13 cellular contexts compared by ENCODE assay signal in the genomic region with DNA sequence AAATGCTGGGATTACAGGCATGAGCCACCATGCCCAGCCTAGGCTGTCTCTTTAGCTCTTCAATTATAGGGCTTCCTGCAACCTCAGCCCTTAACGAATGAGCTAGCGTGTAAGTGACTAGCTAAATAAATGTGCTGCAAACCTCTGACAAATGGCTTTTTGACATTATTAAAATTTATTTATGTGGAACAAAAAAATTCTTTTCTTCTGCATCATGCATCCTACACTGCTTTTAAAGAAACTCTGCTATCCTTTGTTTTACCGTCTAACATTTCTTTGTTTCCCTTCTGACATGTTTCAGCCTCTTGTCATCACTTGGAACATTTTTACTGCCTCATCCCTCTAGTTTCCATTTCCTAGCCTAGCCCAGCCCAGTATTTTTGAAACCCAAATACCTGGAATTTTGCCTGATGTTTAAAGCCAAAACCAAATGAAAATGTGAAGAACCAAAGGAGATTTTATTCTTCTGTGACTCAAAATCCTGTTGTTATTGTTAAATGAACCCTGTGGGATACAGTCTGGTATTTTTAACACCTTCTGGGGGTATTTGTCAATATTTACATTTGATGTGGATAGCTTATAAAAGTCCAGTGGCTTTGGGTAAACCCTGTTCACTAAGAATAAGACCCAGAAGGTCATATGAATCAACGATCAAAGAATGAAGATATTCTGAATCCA. TPM values are rescaled to one million over a fixed set of nuclear protein-coding genes. Genes with fewer than 3 reads are reported as not detected.
DNase-seq lines count a peak whose midpoint lies in the region; ATAC-seq and TF ChIP-seq lines count a peak whose summit lies in the region.
"Had no signal": no experiment of that assay in that cellular context is flagged by ENCODE, and none has a peak within 500 bp of the region (broad histone marks: within the 10 kb centered on the region; RNA-seq: fewer than 3 reads in every experiment).

No MANE protein-coding gene starts in this region.

- no peaks in the 10 kb centered on the region for H3K9me2 ChIP-seq in HCT116 (ENCODE audit: insufficient read depth)

- BruUV-seq in HCT116 (replicated peaks; lab: Mats Ljungman, UMichigan): no TSS peak

- no peaks in the 10 kb centered on the region for H3K27me3 Mint-ChIP-seq in activated B cell treated with CpG ODN at 0.5 μM for 24 hours

- no peak overlapping the region for H3K4me3 Mint-ChIP-seq in activated B cell treated with CpG ODN at 0.5 μM for 24 hours
- H3K4me3 Mint-ChIP-seq in stimulated activated effector memory CD8-positive, alpha-beta T cell treated with anti-CD3 and anti-CD28 coated beads, Interleukin-12 subunit alpha, Interleukin-12 subunit beta, amount 100 ng/mL, for 72 hours: no peak overlapping the region

- H3K4me2 ChIP-seq in HCT116 (ENCODE audit: low read length): peak overlapping the region; percentile 50
- H3K4me2 ChIP-seq: hepatocyte had no signal

- H4K20me1 ChIP-seq in HCT116 (ENCODE audit: insufficient read depth): no peaks in the 10 kb centered on the region

- WGBS in lower leg skin, 2 donors: 19 to 25% methylated on average over 4 of the region's 4 CpGs

- H3K27me3 ChIP-seq in HCT116 (ENCODE audit: insufficient read depth, low read length): no peaks in the 10 kb centered on the region
- H3K27me3 ChIP-seq: MG63 had no signal

- no peaks in the 10 kb centered on the region for H3K9me3 Mint-ChIP-seq in activated B cell treated with CpG ODN at 0.5 μM for 24 hours
- no peaks in the 10 kb centered on the region for H3K9me3 Mint-ChIP-seq in stimulated activated effector memory CD8-positive, alpha-beta T cell treated with anti-CD3 and anti-CD28 coated beads, Interleukin-12 subunit alpha, Interleukin-12 subunit beta, amount 100 ng/mL, for 72 hours

- no peak overlapping the region for H2AFZ ChIP-seq in HCT116 (ENCODE audit: low read depth, low read length, poor library complexity, severe bottlenecking)
- H2AFZ ChIP-seq: hepatocyte had no signal

- TF ChIP-seq CTCF in HCT116 (IDR thresholded peaks at IDR 0.05 in 2 of 3, conservative IDR thresholded peaks at IDR 0.05 in 1 of 3; ENCODE audit: borderline replicate concordance in 1 of 3, insufficient read depth in 1 of 3, low read depth in 2 of 3, low read length in 2 of 3) (no peak), activated B cell treated with CpG ODN at 0.5 μM for 24 hours (IDR thresholded peaks at IDR 0.05) (no peak), foreskin fibroblast (IDR thresholded peaks at IDR 0.05; ENCODE audit: low read depth, low read length) (no peak), lower leg skin (IDR thresholded peaks at IDR 0.05) (no peak)

- ATAC-seq in HCT116 (peak; percentile 20; the same call in 1 of the 2 replicates), activated B cell treated with CpG ODN at 0.5 μM for 24 hours (ENCODE audit: low read depth) (no peak), GM21526 (IDR thresholded peaks at IDR 0.05; ENCODE audit: low FRiP score, unreplicated experiment) (no peak)
- ATAC-seq in stimulated activated effector memory CD8-positive, alpha-beta T cell treated with anti-CD3 and anti-CD28 coated beads, Interleukin-12 subunit alpha, Interleukin-12 subunit beta, amount 100 ng/mL, for 72 hours: no peak

- no peaks in the 10 kb centered on the region for H3K36me3 Mint-ChIP-seq in activated B cell treated with CpG ODN at 0.5 μM for 24 hours (ENCODE audit: low read depth)
- peaks cover 10% of the 10 kb centered on the region for H3K36me3 Mint-ChIP-seq in stimulated activated effector memory CD8-positive, alpha-beta T cell treated with anti-CD3 and anti-CD28 coated beads, Interleukin-12 subunit alpha, Interleukin-12 subunit beta, amount 100 ng/mL, for 72 hours

- no peak for TF ChIP-seq RAD21 in HCT116 (IDR thresholded peaks at IDR 0.05; ENCODE audit: low read depth)

- H3K27ac ChIP-seq in HCT116 (ENCODE audit: low read depth, low read length): peak overlapping the region; percentile 20; the same call in 1 of the 2 replicates
- H3K27ac ChIP-seq: hepatocyte had no signal

- peaks cover 91% of the 10 kb centered on the region for H3K4me1 Mint-ChIP-seq in activated B cell treated with CpG ODN at 0.5 μM for 24 hours
- peaks cover 85% of the 10 kb centered on the region for H3K4me1 Mint-ChIP-seq in stimulated activated effector memory CD8-positive, alpha-beta T cell treated with anti-CD3 and anti-CD28 coated beads, Interleukin-12 subunit alpha, Interleukin-12 subunit beta, amount 100 ng/mL, for 72 hours

- DNase-seq in HCT116 (ENCODE audit: low read depth, low spot score): peak; percentile 50
- DNase-seq in activated B cell treated with CpG ODN at 0.5 μM for 24 hours: no peak
- peak; percentile 82 to 89 for DNase-seq in foreskin fibroblast
- no peak for DNase-seq in stimulated activated effector memory CD8-positive, alpha-beta T cell treated with anti-CD3 and anti-CD28 coated beads, Interleukin-12 subunit alpha, Interleukin-12 subunit beta, amount 100 ng/mL, for 72 hours (ENCODE audit: low spot score in 2 of 2)
- no peak for DNase-seq in GM19240 (ENCODE audit: insufficient read length, low spot score)
- no peak for DNase-seq in lower leg skin (ENCODE audit: low spot score in 2 of 2)
- no peak for DNase-seq in NCI-H748 (lab: John Stamatoyannopoulos, UW; ENCODE audit: unreplicated experiment)
- DNase-seq: activated naive CD4-positive, alpha-beta T cell treated with Interleukin-2 at 50 U/mL for 16 hours; SHP77 treated with DMSO at 0.1 percent for 48 hours had no signal

- H3K36me3 ChIP-seq in HCT116 (ENCODE audit: control insufficient read depth in 1 of 2, insufficient read depth in 2 of 2, low read length in 2 of 2): no peaks in the 10 kb centered on the region

- TF ChIP-seq POLR2A in HCT116 (IDR thresholded peaks at IDR 0.05; ENCODE audit: borderline replicate concordance, extremely low read depth, insufficient read depth, insufficient read length) (no peak), lower leg skin (IDR thresholded peaks at IDR 0.05) (no peak)

- POLR2A ChIA-PET in HCT116 (lab: Charles Lee) (interaction anchor here (1.0 to 2.8 kb wide), 3 partner anchors 10 to 137 kb away, joined by 3 to 15 read pairs (median 7); a partner anchor contains a TSS), activated B cell treated with CpG ODN at 0.5 μM for 24 hours (lab: Charles Lee) (interaction anchor here (3.5 kb wide), 1 partner anchor 9 kb away, joined by 17 read pairs; a partner anchor contains a TSS)

- intact Hi-C loops in HCT116 (cut with micrococcal nuclease) (no loop called here), activated B cell treated with CpG ODN at 0.5 μM for 24 hours (cut with micrococcal nuclease) (no loop called here), lower leg skin (cut with DNase I; ENCODE audit: low total_unique reads) (no loop called here)

- H3K9ac ChIP-seq in HCT116 (ENCODE audit: low read length): peak overlapping the region; percentile 13

- H3K9me3 ChIP-seq in HCT116 (ENCODE audit: control insufficient read depth in 1 of 2, insufficient read depth in 1 of 2, low read depth in 1 of 2, low read length in 2 of 2): no peaks in the 10 kb centered on the region
- H3K9me3 ChIP-seq: MG63 had no signal

- peak overlapping the region; percentile 76 for H3K27ac Mint-ChIP-seq in activated B cell treated with CpG ODN at 0.5 μM for 24 hours
- H3K27ac Mint-ChIP-seq in stimulated activated effector memory CD8-positive, alpha-beta T cell treated with anti-CD3 and anti-CD28 coated beads, Interleukin-12 subunit alpha, Interleukin-12 subunit beta, amount 100 ng/mL, for 72 hours: peak overlapping the region; percentile 77

- H3K4me1 ChIP-seq in HCT116 (ENCODE audit: control insufficient read depth in 1 of 2, insufficient read depth in 2 of 2, low read length in 2 of 2): peaks cover 43 to 100% of the 10 kb centered on the region in 2 experiments

- H3K4me3 ChIP-seq in HCT116 (replicated peaks in 1 of 2; ENCODE audit: low read depth in 1 of 2, low read length in 2 of 2) (no peak overlapping the region), foreskin fibroblast (ENCODE audit: low read depth in 1 of 2, low read length in 2 of 2) (no peak overlapping the region), lower leg skin (ENCODE audit: low read depth, poor library complexity, severe bottlenecking) (no peak overlapping the region)
- H3K4me3 ChIP-seq: hepatocyte, MG63, skin epidermis had no signal

- peaks cover 46% of the 10 kb centered on the region for H3K79me2 ChIP-seq in HCT116 (ENCODE audit: insufficient read depth, low read length)
- H3K79me2 ChIP-seq: hepatocyte had no signal

- RAD21 ChIA-PET in HCT116 (lab: Charles Lee; ENCODE audit: low non-redundant PET in 1 of 2, low total read pairs in 2 of 2, uncharacterized antibody in 2 of 2, unreplicated experiment in 2 of 2): interaction anchor here in 1 of 2 experiments (0.7 kb wide), 1 partner anchor 98 kb away, joined by 3 read pairs; no protein-coding TSS in a partner anchor

- CTCF ChIA-PET in HCT116 (lab: Charles Lee): interaction anchor here (1.0 to 3.4 kb wide), 2 partner anchors 24 to 105 kb away, joined by 3 to 15 read pairs; no protein-coding TSS in a partner anchor
- CTCF ChIA-PET in activated B cell treated with CpG ODN at 0.5 μM for 24 hours (lab: Charles Lee): interaction anchor here (1.1 to 6.3 kb wide), 2 partner anchors 10 to 24 kb away, joined by 4 to 23 read pairs; a partner anchor contains a TSS

TF ChIP-seq in HCT116, 20 proteins besides CTCF, POLR2A, EP300 and RAD21 (continues in another document):
- TF ChIP-seq, protein P1, sequence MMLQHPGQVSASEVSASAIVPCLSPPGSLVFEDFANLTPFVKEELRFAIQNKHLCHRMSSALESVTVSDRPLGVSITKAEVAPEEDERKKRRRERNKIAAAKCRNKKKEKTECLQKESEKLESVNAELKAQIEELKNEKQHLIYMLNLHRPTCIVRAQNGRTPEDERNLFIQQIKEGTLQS (IDR thresholded peaks at IDR 0.05): no peak
- no peak for TF ChIP-seq ZFX (IDR thresholded peaks at IDR 0.05)
- no peak for TF ChIP-seq TCF7L2 (IDR thresholded peaks at IDR 0.05; ENCODE audit: borderline replicate concordance, extremely low read depth, insufficient read depth, insufficient read length)
- TF ChIP-seq CBX3 (IDR thresholded peaks at IDR 0.05; ENCODE audit: low read depth): no peak
- no peak; the same call in 1 of the 2 replicates for TF ChIP-seq POLR2AphosphoS5 (IDR thresholded peaks at IDR 0.05; ENCODE audit: low read depth, low read length)

RNA-seq across cellular contexts. Expression of a gene that starts 9.5 kb away (rescaled TPM):
- total RNA-seq in HCT116 (2021; ENCODE audit: unreplicated experiment) (68.2 TPM), activated B cell treated with CpG ODN at 0.5 μM for 24 hours (5.8 and 6.6 TPM in 2 replicates), lower leg skin (10 to 100 TPM in 2 of 4 donors, 1 to 10 TPM in 2; 6.3 to 12.8 (median 9.2) TPM)
- polyA plus RNA-seq in HCT116 (2012): 86.0 and 100 TPM in 2 replicates

Comparison
In these comparisons a context has a peak if more than half of its experiments do, and no peak if none do; other contexts are left out.
1. DNase-seq: peak in HCT116 (single experiment) and foreskin fibroblast (2 of 2); none in activated B cell treated with CpG ODN at 0.5 μM for 24 hours (single experiment), stimulated activated effector memory CD8-positive, alpha-beta T cell treated with anti-CD3 and anti-CD28 coated beads, Interleukin-12 subunit alpha, Interleukin-12 subunit beta, amount 100 ng/mL, for 72 hours (0 of 2), GM19240 (single experiment), lower leg skin (0 of 2) and NCI-H748 (single experiment).